19 cellular contexts compared by ENCODE assay signal in genomic region chr7:153389261-153389660, GRCh38.
"Had no signal": no experiment of that assay in that cellular context is flagged by ENCODE, and none has a peak within 500 bp of the region (broad histone marks: within the 10 kb centered on the region; RNA-seq: fewer than 3 reads in every experiment).

No MANE protein-coding gene starts in this region.

- H3K27me3 Mint-ChIP-seq: activated B cell treated with CpG ODN at 0.5 μM for 24 hours; activated CD4-positive, alpha-beta memory T cell treated with anti-CD3 and anti-CD28 coated beads for 36 hours; T-cell had no signal

- H3K27me3 ChIP-seq: neural progenitor cell, tibial artery had no signal

- H3K4me1 Mint-ChIP-seq: activated B cell treated with CpG ODN at 0.5 μM for 24 hours, naive B cell, neural progenitor cell, T-cell had no signal

- H3K9me3 ChIP-seq: tibial artery had no signal

- H3K27ac ChIP-seq: dorsolateral prefrontal cortex, neural progenitor cell, SK-N-MC, tibial artery had no signal

- H3K36me3 Mint-ChIP-seq: activated CD4-positive, alpha-beta memory T cell treated with anti-CD3 and anti-CD28 coated beads for 36 hours; activated naive CD8-positive, alpha-beta T cell; naive B cell; neural progenitor cell; T-cell had no signal

- DNase-seq: activated B cell treated with CpG ODN at 0.5 μM for 24 hours; activated CD4-positive, alpha-beta memory T cell treated with anti-CD3 and anti-CD28 coated beads for 36 hours; activated CD4-positive, alpha-beta T cell treated with anti-CD3 and anti-CD28 coated beads for 4 hours; caudate nucleus; dorsolateral prefrontal cortex; erythroblast; mesenchymal stem cell; mucosa of descending colon; naive B cell; stimulated activated CD4-positive, alpha-beta T cell treated with anti-CD3 and anti-CD28 coated beads, Interleukin-12 subunit alpha, Interleukin-12 subunit beta, amount 100 ng/mL, for 4 hours; stimulated activated CD4-positive, alpha-beta T cell treated with anti-CD3 and anti-CD28 coated beads, Interleukin-1b, Interleukin-23, amount 100 ng/mL, for 48 hours; stimulated activated CD8-positive, alpha-beta memory T cell treated with anti-CD3 and anti-CD28 coated beads, Interleukin-4, amount 100 ng/mL, for 48 hours; stimulated activated naive CD4-positive, alpha-beta T cell; substantia nigra; T-cell; tibial artery had no signal

- H3K4me1 ChIP-seq: neural progenitor cell, tibial artery had no signal

- ATAC-seq: mucosa of descending colon, T-cell had no signal

- H3K4me3 ChIP-seq: dorsolateral prefrontal cortex, mucosa of descending colon, neural progenitor cell, SK-N-MC, tibial artery had no signal

- H3K36me3 ChIP-seq: neural progenitor cell, tibial artery had no signal

- H3K27ac Mint-ChIP-seq: activated B cell treated with CpG ODN at 0.5 μM for 24 hours; activated CD4-positive, alpha-beta memory T cell treated with anti-CD3 and anti-CD28 coated beads for 36 hours; activated naive CD8-positive, alpha-beta T cell; naive B cell; neural progenitor cell; T-cell had no signal

- H3K4me3 Mint-ChIP-seq: activated B cell treated with CpG ODN at 0.5 μM for 24 hours; activated CD4-positive, alpha-beta memory T cell treated with anti-CD3 and anti-CD28 coated beads for 36 hours; activated naive CD8-positive, alpha-beta T cell; neural progenitor cell; T-cell had no signal
